In the genomic region with DNA sequence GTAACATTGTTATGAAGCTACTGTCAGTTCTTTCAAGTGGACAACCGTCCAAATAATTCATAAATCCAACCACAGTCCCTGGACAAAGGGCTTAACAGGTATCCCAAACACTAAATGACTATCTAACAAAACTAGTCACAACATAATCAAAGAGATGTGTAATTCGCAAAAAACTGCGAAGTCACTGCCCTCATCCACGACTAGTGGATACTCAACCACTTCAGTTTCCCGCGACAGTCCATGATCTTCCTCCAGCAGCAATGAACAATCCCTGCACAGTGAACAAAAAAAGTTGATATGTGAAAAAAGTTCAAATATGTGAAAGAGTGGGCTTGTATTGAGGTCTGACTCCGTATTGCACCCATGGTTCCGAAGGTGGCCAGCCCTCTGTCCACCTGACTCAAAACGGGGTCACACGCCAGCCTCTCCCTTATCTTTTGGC, we compare ENCODE assay signal across 7 cellular contexts. TPM values are rescaled to one million over a fixed set of nuclear protein-coding genes. Genes with fewer than 3 reads are reported as not detected.
DNase-seq lines count a peak whose midpoint lies in the region; ATAC-seq and TF ChIP-seq lines count a peak whose summit lies in the region.

No MANE protein-coding gene starts in this region.

- no peaks in the 10 kb centered on the region; a peak in 1 of 5 replicates for H3K9me3 Mint-ChIP-seq in H9

- H3K4me2 ChIP-seq in H9 (ENCODE audit: insufficient read depth, insufficient read length, low read length) (peak overlapping the region; percentile 78), SU-DHL-6 (ENCODE audit: low read depth, low read length, poor library complexity, severe bottlenecking) (peak overlapping the region; percentile 79)

- peaks cover 27 to 33% of the 10 kb centered on the region in 2 experiments for H3K4me1 Mint-ChIP-seq in H9

- no peak overlapping the region for H4K91ac ChIP-seq in H9 (ENCODE audit: insufficient read length, low read depth, low read length)

- H3K56ac ChIP-seq in H9 (ENCODE audit: insufficient read length, low read depth, low read length): peak overlapping the region; percentile 93

- DNase-seq in H9: no peak
- no peak for DNase-seq in prostate gland (ENCODE audit: low spot score)
- DNase-seq in NCI-H2029 (lab: John Stamatoyannopoulos, UW): no peak
- no peak for DNase-seq in SW 1271 (lab: John Stamatoyannopoulos, UW)

- H3K14ac ChIP-seq in H9 (ENCODE audit: insufficient read depth, low read length): peak overlapping the region; percentile 98

- peak overlapping the region; percentile 100 for H3K18ac ChIP-seq in H9 (ENCODE audit: insufficient read length, low read depth, low read length)

- no CpG with 5 or more reads among the region's 10 CpGs for WGBS in H9 (ENCODE audit: extremely low coverage, insufficient read length, low lambda C conversion rate)
- 23 to 37% methylated on average over 8 to 10 of the region's 10 CpGs for WGBS in gastroesophageal sphincter (ENCODE audit: low coverage in 1 of 2), 2 donors
- WGBS in prostate gland: 13% methylated on average over 10 of the region's 10 CpGs

- no peak overlapping the region for H2BK20ac ChIP-seq in H9 (ENCODE audit: low read depth, low read length, poor library complexity, severe bottlenecking)

- peaks cover 9% of the 10 kb centered on the region; the same call in 1 of the 2 replicates for H3K79me2 ChIP-seq in H9 (ENCODE audit: insufficient read depth, low read length)
- peaks cover 49% of the 10 kb centered on the region for H3K79me2 ChIP-seq in SU-DHL-6 (ENCODE audit: insufficient read depth, low read length)

- H3K36me3 Mint-ChIP-seq in H9 (ENCODE audit: insufficient read depth in 1 of 3, low read depth in 3 of 3): peaks cover 0 to 10% (median 0%) of the 10 kb centered on the region in 3 experiments; a peak in 4 of 7 replicates

- H3K27ac ChIP-seq in H9 (ENCODE audit: insufficient read length, low read depth, low read length) (no peak overlapping the region), SU-DHL-6 (ENCODE audit: low read depth, low read length) (peak overlapping the region; percentile 87), gastroesophageal sphincter (peak overlapping the region; percentile 82 to 95 (median 92)), prostate gland (peak overlapping the region; percentile 91 to 98)

- H3K23me2 ChIP-seq in H9 (ENCODE audit: insufficient read length, low read depth, low read length, poor library complexity, severe bottlenecking): peaks cover 13% of the 10 kb centered on the region

- H3F3A ChIP-seq in SU-DHL-6 (ENCODE audit: insufficient read depth): peaks cover 36% of the 10 kb centered on the region

- H2BK12ac ChIP-seq in H9 (ENCODE audit: insufficient read length, low read depth, low read length): no peak overlapping the region

- no peak overlapping the region for H3K23ac ChIP-seq in H9 (ENCODE audit: insufficient read length, low read depth, low read length)

- no peak overlapping the region for H2BK15ac ChIP-seq in H9 (ENCODE audit: low read depth, low read length)

- TF ChIP-seq CTCF in H9 (conservative IDR thresholded peaks at IDR 0.05) (no peak), SU-DHL-6 (IDR thresholded peaks at IDR 0.05; ENCODE audit: insufficient read depth, low read length, poor library complexity, severe bottlenecking) (no peak), gastroesophageal sphincter (IDR thresholded peaks at IDR 0.05) (no peak), prostate gland (IDR thresholded peaks at IDR 0.05) (no peak)

- H3K9me3 ChIP-seq in H9 (ENCODE audit: control insufficient read depth, low read depth, low read length) (no peaks in the 10 kb centered on the region), SU-DHL-6 (ENCODE audit: insufficient read depth, low read length) (no peaks in the 10 kb centered on the region), gastroesophageal sphincter (no peaks in the 10 kb centered on the region), prostate gland (no peaks in the 10 kb centered on the region)

- H3K27me3 Mint-ChIP-seq in H9 (ENCODE audit: low read depth): no peaks in the 10 kb centered on the region

- H3K27me3 ChIP-seq in H9 (ENCODE audit: insufficient read depth, low read length) (no peaks in the 10 kb centered on the region), SU-DHL-6 (ENCODE audit: low read length) (no peaks in the 10 kb centered on the region), gastroesophageal sphincter (no peaks in the 10 kb centered on the region), prostate gland (replicated peaks; ENCODE audit: insufficient read depth) (no peaks in the 10 kb centered on the region)

- H3K4me3 Mint-ChIP-seq in H9: peak overlapping the region; percentile 90 to 98

- H3K4ac ChIP-seq in H9 (ENCODE audit: low read depth, low read length): no peak overlapping the region

- no peak overlapping the region for H2AK5ac ChIP-seq in H9 (ENCODE audit: insufficient read length, low read length)

- no peak overlapping the region for H2BK120ac ChIP-seq in H9 (ENCODE audit: low read depth, low read length, poor library complexity, severe bottlenecking)

- H3K4me1 ChIP-seq in H9 (ENCODE audit: insufficient read depth, low read length) (no peaks in the 10 kb centered on the region), gastroesophageal sphincter (peaks cover 13 to 70% (median 14%) of the 10 kb centered on the region in 3 donors), prostate gland (replicated peaks) (no peaks in the 10 kb centered on the region)

- H3K4me3 ChIP-seq in SU-DHL-6 (ENCODE audit: insufficient read depth, low read length, poor library complexity, severe bottlenecking): peak overlapping the region; percentile 86
- H3K4me3 ChIP-seq in gastroesophageal sphincter: peak overlapping the region; percentile 66 to 69
- H3K4me3 ChIP-seq in prostate gland: peak overlapping the region; percentile 59 to 85

- H3K27ac Mint-ChIP-seq in H9: peak overlapping the region; percentile 99 to 100 (median 100)

- H3K9me2 ChIP-seq in SU-DHL-6 (replicated peaks; ENCODE audit: insufficient read depth, low read length): no peaks in the 10 kb centered on the region

- H3K9ac ChIP-seq in H9 (ENCODE audit: extremely low read depth, insufficient read length, low read length) (peak overlapping the region; percentile 100), SU-DHL-6 (ENCODE audit: low read length) (peak overlapping the region; percentile 92)

- no peak overlapping the region for H4K5ac ChIP-seq in H9 (ENCODE audit: insufficient read length, low read depth, low read length)

- TF ChIP-seq EP300 in gastroesophageal sphincter (IDR thresholded peaks at IDR 0.05): no peak

- 0 out of 2 replicates have a peak, but pooled peaks cover 7% of the 10 kb centered on the region for H3K36me3 ChIP-seq in SU-DHL-6 (ENCODE audit: low read length)
- H3K36me3 ChIP-seq in gastroesophageal sphincter: peaks cover 0 to under 1% of the 10 kb centered on the region in 2 donors
- H3K36me3 ChIP-seq in prostate gland: no peaks in the 10 kb centered on the region

- intact Hi-C loops in prostate gland (cut with DNase I): loop anchor here (2.0 kb wide), 1 partner anchor 191 kb away; no protein-coding TSS in a partner anchor

- TF ChIP-seq POLR2A in gastroesophageal sphincter (IDR thresholded peaks at IDR 0.05): no peak
- no peak for TF ChIP-seq POLR2A in prostate gland (IDR thresholded peaks at IDR 0.05)

- H4K20me1 ChIP-seq in H9 (ENCODE audit: control insufficient read depth, insufficient read depth, insufficient read length) (no peaks in the 10 kb centered on the region), SU-DHL-6 (ENCODE audit: low read depth, low read length) (no peaks in the 10 kb centered on the region)

- H3T11ph ChIP-seq in H9 (ENCODE audit: low read length): no peak overlapping the region

- ATAC-seq in gastroesophageal sphincter (peak; percentile 32), GM21529 (IDR thresholded peaks at IDR 0.05; ENCODE audit: unreplicated experiment) (no peak)

- no peak overlapping the region for H4K8ac ChIP-seq in H9 (replicated peaks; ENCODE audit: insufficient read length, low read depth, low read length)

- H2AFZ ChIP-seq in H9 (ENCODE audit: low read length) (no peak overlapping the region), SU-DHL-6 (ENCODE audit: low read depth, low read length, severe bottlenecking) (peak overlapping the region; percentile 100)

- H3K79me1 ChIP-seq in H9 (ENCODE audit: insufficient read depth, low read depth, low read length, poor library complexity, severe bottlenecking): no peaks in the 10 kb centered on the region

- no peak overlapping the region for H2BK5ac ChIP-seq in H9 (ENCODE audit: insufficient read length, low read length)

RNA-seq across cellular contexts. Expression of a gene that starts 0.3 kb away (rescaled TPM):
- total RNA-seq in H9 (2021): 8.8 and 9.9 TPM in 2 replicates
- 1 to 10 TPM; 4.2 to 9.8 (median 6.2) TPM for total RNA-seq in gastroesophageal sphincter
- total RNA-seq in prostate gland: 1 to 10 TPM; 6.2 to 9.7 TPM

RNA-seq across cellular contexts. Expression of a gene that starts 0.9 kb away (rescaled TPM):
- 30.9 and 31.2 TPM in 2 replicates for total RNA-seq in H9 (2021)
- total RNA-seq in gastroesophageal sphincter: 10 to 100 TPM; 41.2 to 80.9 (median 62.1) TPM
- total RNA-seq in prostate gland: 10 to 100 TPM; 49.4 to 89.5 TPM
